In the genomic region with DNA sequence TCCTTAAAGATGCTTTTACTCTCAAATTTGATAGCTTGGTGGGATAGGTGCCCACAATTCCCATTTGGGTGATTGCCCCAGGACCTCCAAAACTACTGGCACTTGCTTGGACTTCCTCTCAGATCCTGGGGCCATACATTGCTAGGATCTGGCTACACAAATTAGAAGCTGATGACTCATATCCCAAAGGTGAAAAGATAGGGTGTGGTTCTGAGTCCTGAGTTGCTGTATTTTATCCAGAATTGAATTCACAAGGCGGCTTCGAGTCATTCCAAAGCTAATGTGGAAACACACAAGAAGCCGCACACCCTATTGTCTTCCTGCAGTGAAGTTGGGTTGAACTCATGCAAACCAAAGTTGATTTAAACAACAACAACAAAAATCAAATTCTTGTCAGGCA, we compare ENCODE assay signal across 30 cellular contexts. TPM values are rescaled to one million over a fixed set of nuclear protein-coding genes. Genes with fewer than 3 reads are reported as not detected.
DNase-seq lines count a peak whose midpoint lies in the region; ATAC-seq and TF ChIP-seq lines count a peak whose summit lies in the region.
"Had no signal": no experiment of that assay in that cellular context is flagged by ENCODE, and none has a peak within 500 bp of the region (broad histone marks: within the 10 kb centered on the region; RNA-seq: fewer than 3 reads in every experiment).

No MANE protein-coding gene starts in this region.

- H3K27me3 Mint-ChIP-seq in chondrocyte (ENCODE audit: low read depth) (no peaks in the 10 kb centered on the region), Caco-2 (ENCODE audit: insufficient read depth, unreplicated experiment) (peaks cover 16% of the 10 kb centered on the region), progenitor cell of endocrine pancreas (no peaks in the 10 kb centered on the region)
- H3K27me3 Mint-ChIP-seq in activated CD8-positive, alpha-beta T cell treated with anti-CD3 and anti-CD28 coated beads for 36 hours = peaks cover 1% of the 10 kb centered on the region
- H3K27me3 Mint-ChIP-seq: activated naive CD4-positive, alpha-beta T cell treated with anti-CD3 and anti-CD28 coated beads, Interleukin-2, amount 50 U/mL, for 24 hours; dendritic cell treated with granulocyte-macrophage colony-stimulating factor and Interleukin-4, amounts not matched to agents 40 ng/mL and 50 ng/mL, for 4 days had no signal

- no peak for ATAC-seq in activated CD8-positive, alpha-beta T cell treated with anti-CD3 and anti-CD28 coated beads for 36 hours
- ATAC-seq: activated T-helper 17 cell treated with anti-CD3 and anti-CD28 coated beads, Interleukin-2, amount 50 U/mL, for 72 hours had no signal

- H3K4me2 ChIP-seq in BLaER1 = peak overlapping the region; percentile 17; the same call in 1 of the 2 replicates
- H3K4me2 ChIP-seq: KMS-11 had no signal

- BruUV-seq in Caco-2 (replicated peaks; lab: Mats Ljungman, UMichigan) = no TSS peak

- H3K9me3 Mint-ChIP-seq in chondrocyte (ENCODE audit: low read depth) = peaks cover 2% of the 10 kb centered on the region
- H3K9me3 Mint-ChIP-seq in Caco-2 (ENCODE audit: unreplicated experiment) = no peaks in the 10 kb centered on the region
- H3K9me3 Mint-ChIP-seq in progenitor cell of endocrine pancreas (ENCODE audit: low read depth) = no peaks in the 10 kb centered on the region
- H3K9me3 Mint-ChIP-seq in activated CD8-positive, alpha-beta T cell treated with anti-CD3 and anti-CD28 coated beads for 36 hours = no peaks in the 10 kb centered on the region
- H3K9me3 Mint-ChIP-seq: activated naive CD4-positive, alpha-beta T cell treated with anti-CD3 and anti-CD28 coated beads, Interleukin-2, amount 50 U/mL, for 24 hours; activated T-helper 17 cell treated with anti-CD3 and anti-CD28 coated beads, Interleukin-2, amount 50 U/mL, for 72 hours had no signal

- H3K36me3 Mint-ChIP-seq in chondrocyte (ENCODE audit: low read depth) (peaks cover 2% of the 10 kb centered on the region), Caco-2 (ENCODE audit: insufficient read depth, unreplicated experiment) (no peaks in the 10 kb centered on the region), progenitor cell of endocrine pancreas (ENCODE audit: insufficient read depth) (no peaks in the 10 kb centered on the region)
- no peaks in the 10 kb centered on the region for H3K36me3 Mint-ChIP-seq in activated CD8-positive, alpha-beta T cell treated with anti-CD3 and anti-CD28 coated beads for 36 hours (ENCODE audit: low read depth)
- H3K36me3 Mint-ChIP-seq: activated naive CD4-positive, alpha-beta T cell treated with anti-CD3 and anti-CD28 coated beads, Interleukin-2, amount 50 U/mL, for 24 hours had no signal

- DNase-seq in LoVo (ENCODE audit: low spot score) (peak; percentile 14), chondrocyte (ENCODE audit: low spot score) (no peak), islet precursor cell (peak; percentile 27), Caco-2 (no peak), progenitor cell of endocrine pancreas (ENCODE audit: low spot score, unreplicated experiment) (no peak), NAMALWA (ENCODE audit: low spot score) (no peak)
- no peak for DNase-seq in activated CD8-positive, alpha-beta T cell treated with anti-CD3 and anti-CD28 coated beads for 36 hours
- DNase-seq: activated CD4-positive, alpha-beta T cell treated with anti-CD3 and anti-CD28 coated beads, Interleukin-2, amount 50 U/mL, for 48 hours; activated CD4-positive, CD25-positive, alpha-beta regulatory T cell; aorta; central memory CD4-positive, alpha-beta T cell; DMS53; GDM1; H7; head of caudate nucleus; MV-4-11; NCI-H1694; OCI-M1; right cardiac atrium; SIG-M5; stimulated activated CD4-positive, alpha-beta T cell treated with anti-CD3 and anti-CD28 coated beads, Interleukin-4, amount 100 ng/mL, for 1 hour; upper lobe of left lung had no signal

- H3K4me1 Mint-ChIP-seq in chondrocyte (ENCODE audit: low read depth) = peaks cover 55% of the 10 kb centered on the region
- H3K4me1 Mint-ChIP-seq in Caco-2 (ENCODE audit: low read depth, unreplicated experiment) = no peaks in the 10 kb centered on the region
- H3K4me1 Mint-ChIP-seq in progenitor cell of endocrine pancreas (ENCODE audit: low read depth) = no peaks in the 10 kb centered on the region
- no peaks in the 10 kb centered on the region for H3K4me1 Mint-ChIP-seq in activated CD8-positive, alpha-beta T cell treated with anti-CD3 and anti-CD28 coated beads for 36 hours (ENCODE audit: low read depth)
- H3K4me1 Mint-ChIP-seq: activated naive CD4-positive, alpha-beta T cell treated with anti-CD3 and anti-CD28 coated beads, Interleukin-2, amount 50 U/mL, for 24 hours; activated T-helper 17 cell treated with anti-CD3 and anti-CD28 coated beads, Interleukin-2, amount 50 U/mL, for 72 hours; B cell had no signal

- H4K20me1 ChIP-seq in BLaER1 = no peaks in the 10 kb centered on the region

- H3K4me3 ChIP-seq in BLaER1 = no peak overlapping the region
- H3K4me3 ChIP-seq in Caco-2 (ENCODE audit: low read depth, low read length) = no peak overlapping the region
- H3K4me3 ChIP-seq: lung, upper lobe of left lung had no signal

- H3K4me3 Mint-ChIP-seq in chondrocyte (ENCODE audit: unreplicated experiment) (no peak overlapping the region), Caco-2 (ENCODE audit: unreplicated experiment) (no peak overlapping the region), progenitor cell of endocrine pancreas (ENCODE audit: low read depth) (no peak overlapping the region)
- no peak overlapping the region for H3K4me3 Mint-ChIP-seq in activated CD8-positive, alpha-beta T cell treated with anti-CD3 and anti-CD28 coated beads for 36 hours
- H3K4me3 Mint-ChIP-seq: activated naive CD4-positive, alpha-beta T cell treated with anti-CD3 and anti-CD28 coated beads, Interleukin-2, amount 50 U/mL, for 24 hours; activated T-helper 17 cell treated with anti-CD3 and anti-CD28 coated beads, Interleukin-2, amount 50 U/mL, for 72 hours; B cell; dendritic cell treated with granulocyte-macrophage colony-stimulating factor and Interleukin-4, amounts not matched to agents 40 ng/mL and 50 ng/mL, for 4 days had no signal

- H3K9me3 ChIP-seq in BLaER1 (no peaks in the 10 kb centered on the region), Caco-2 (no peaks in the 10 kb centered on the region)
- H3K9me3 ChIP-seq: upper lobe of left lung had no signal

- intact Hi-C loops in Caco-2 (cut with micrococcal nuclease; ENCODE audit: unreplicated experiment) = no loop called here
- intact Hi-C loops in activated CD8-positive, alpha-beta T cell treated with anti-CD3 and anti-CD28 coated beads for 36 hours (cut with micrococcal nuclease) = no loop called here

- TF ChIP-seq CTCF in chondrocyte (IDR thresholded peaks at IDR 0.05) (no peak), Caco-2 (IDR thresholded peaks at IDR 0.05; ENCODE audit: insufficient read depth in 1 of 2, low read depth in 1 of 2, low read length in 1 of 2, severe bottlenecking in 1 of 2, unreplicated experiment in 1 of 2) (no peak), progenitor cell of endocrine pancreas (IDR thresholded peaks at IDR 0.05; ENCODE audit: unreplicated experiment) (no peak)
- no peak for TF ChIP-seq CTCF in activated CD8-positive, alpha-beta T cell treated with anti-CD3 and anti-CD28 coated beads for 36 hours (IDR thresholded peaks at IDR 0.05)

- H3K4me1 ChIP-seq in BLaER1 (peaks cover 32% of the 10 kb centered on the region), Caco-2 (no peaks in the 10 kb centered on the region)
- H3K4me1 ChIP-seq: parathyroid adenoma, upper lobe of left lung had no signal

- no peak overlapping the region for H3K27ac ChIP-seq in BLaER1
- H3K27ac ChIP-seq: KMS-11, parathyroid adenoma, upper lobe of left lung had no signal

- CTCF ChIA-PET in Caco-2 (lab: Charles Lee) = no interaction called here
- CTCF ChIA-PET in activated CD8-positive, alpha-beta T cell treated with anti-CD3 and anti-CD28 coated beads for 36 hours (lab: Charles Lee) = interaction anchor here (1.0 kb wide), 1 partner anchor 27 kb away, joined by 3 read pairs; no protein-coding TSS in a partner anchor

- H3K27ac Mint-ChIP-seq in chondrocyte (ENCODE audit: unreplicated experiment) = peak overlapping the region; percentile 97
- H3K27ac Mint-ChIP-seq in Caco-2 (ENCODE audit: unreplicated experiment) = no peak overlapping the region
- H3K27ac Mint-ChIP-seq in progenitor cell of endocrine pancreas = no peak overlapping the region
- no peak overlapping the region for H3K27ac Mint-ChIP-seq in activated CD8-positive, alpha-beta T cell treated with anti-CD3 and anti-CD28 coated beads for 36 hours
- H3K27ac Mint-ChIP-seq: activated naive CD4-positive, alpha-beta T cell treated with anti-CD3 and anti-CD28 coated beads, Interleukin-2, amount 50 U/mL, for 24 hours; activated T-helper 17 cell treated with anti-CD3 and anti-CD28 coated beads, Interleukin-2, amount 50 U/mL, for 72 hours; B cell; dendritic cell treated with granulocyte-macrophage colony-stimulating factor and Interleukin-4, amounts not matched to agents 40 ng/mL and 50 ng/mL, for 4 days had no signal

- POLR2A ChIA-PET in Caco-2 (lab: Charles Lee) = no interaction called here
- POLR2A ChIA-PET in activated CD8-positive, alpha-beta T cell treated with anti-CD3 and anti-CD28 coated beads for 36 hours (lab: Charles Lee) = no interaction called here

- no peak overlapping the region for H3K9ac ChIP-seq in BLaER1
- H3K9ac ChIP-seq: KMS-11, parathyroid adenoma had no signal

- H3K36me3 ChIP-seq in BLaER1 = no peaks in the 10 kb centered on the region
- no peaks in the 10 kb centered on the region for H3K36me3 ChIP-seq in Caco-2 (ENCODE audit: control insufficient read depth, insufficient read depth, low read length)
- H3K36me3 ChIP-seq: upper lobe of left lung had no signal

- H3K27me3 ChIP-seq in BLaER1 (no peaks in the 10 kb centered on the region), Caco-2 (replicated peaks; ENCODE audit: control insufficient read depth, insufficient read depth, low read length) (no peaks in the 10 kb centered on the region)
- H3K27me3 ChIP-seq: upper lobe of left lung had no signal

RNA-seq across cellular contexts. Expression of gene DUT, which starts 53.4 kb away (rescaled TPM):
- 71.0 to 111 TPM (median 71.5 TPM) in 3 replicates for total RNA-seq in chondrocyte
- total RNA-seq in Caco-2 (2022) = 82.4 and 84.1 TPM in 2 replicates
- total RNA-seq in progenitor cell of endocrine pancreas = 72.8 and 77.1 TPM in 2 replicates
- 100 to 1,000 TPM; 527 TPM for total RNA-seq in activated CD8-positive, alpha-beta T cell treated with anti-CD3 and anti-CD28 coated beads for 36 hours

Comparison
In these comparisons a context has a peak if more than half of its experiments do, and no peak if none do; other contexts are left out.
1. DNase-seq: peak in LoVo (single experiment) and islet precursor cell (single experiment); none in chondrocyte (single experiment), Caco-2 (0 of 2), progenitor cell of endocrine pancreas (single experiment), activated CD8-positive, alpha-beta T cell treated with anti-CD3 and anti-CD28 coated beads for 36 hours (single experiment) and NAMALWA (single experiment).